ENCODE assay signal across 22 cellular contexts in genomic region chr4:159383569-159383934, GRCh38.
"Had no signal": no experiment of that assay in that cellular context is flagged by ENCODE, and none has a peak within 500 bp of the region (broad histone marks: within the 10 kb centered on the region; RNA-seq: fewer than 3 reads in every experiment).

No MANE protein-coding gene starts in this region.

- H3K4me1 Mint-ChIP-seq: activated CD4-positive, alpha-beta T cell treated with anti-CD3 and anti-CD28 coated beads for 36 hours; activated naive CD8-positive, alpha-beta T cell treated with anti-CD3 and anti-CD28 coated beads for 36 hours; nephron had no signal

- H3K9me3 ChIP-seq: colonic mucosa, tibial artery had no signal

- H3K9me3 Mint-ChIP-seq: T-helper 2 cell treated with Interferon-gamma antibody and Interleukin-4, amounts not matched to agents 5 μg/mL and 100 μg/mL, for 36 hours had no signal

- H3K36me3 Mint-ChIP-seq: activated naive CD8-positive, alpha-beta T cell treated with anti-CD3 and anti-CD28 coated beads for 36 hours had no signal

- H3K27ac Mint-ChIP-seq: activated CD4-positive, alpha-beta T cell treated with anti-CD3 and anti-CD28 coated beads for 36 hours; activated naive CD8-positive, alpha-beta T cell treated with anti-CD3 and anti-CD28 coated beads for 36 hours; nephron; T-helper 2 cell treated with Interferon-gamma antibody and Interleukin-4, amounts not matched to agents 5 μg/mL and 100 μg/mL, for 36 hours had no signal

- H3K27ac ChIP-seq: colonic mucosa, tibial artery had no signal

- H3K4me3 ChIP-seq: colonic mucosa, lung, tibial artery had no signal

- FAIRE-seq: frontal cortex, kidney, TTC549 had no signal

- H3K27me3 ChIP-seq: colonic mucosa, tibial artery had no signal

- DNase-seq: activated CD4-positive, alpha-beta T cell treated with anti-CD3 and anti-CD28 coated beads for 36 hours; activated CD4-positive, alpha-beta T cell treated with anti-CD3 and anti-CD28 coated beads, Interleukin-2, amount 50 U/mL, for 48 hours; activated naive CD8-positive, alpha-beta T cell treated with anti-CD3 and anti-CD28 coated beads for 36 hours; amniotic stem cell; caudate nucleus; colonic mucosa; erythroblast; kidney; midbrain; occipital lobe; retina; stimulated activated CD4-positive, alpha-beta T cell treated with anti-CD3 and anti-CD28 coated beads, Interleukin-12 subunit alpha, Interleukin-12 subunit beta, amount 100 ng/mL, for 4 hours; stimulated activated CD4-positive, alpha-beta T cell treated with anti-CD3 and anti-CD28 coated beads, Interleukin-2, amount 100 ng/mL, for 24 hours; stimulated activated naive CD8-positive, alpha-beta T cell treated with anti-CD3 and anti-CD28 coated beads, Interleukin-15, Interleukin-2, amounts not matched to agents 100 U/mL and 50 U/mL, for 24 hours; substantia nigra; tibial artery had no signal

- ATAC-seq: left lobe of liver; stimulated activated naive CD8-positive, alpha-beta T cell treated with anti-CD3 and anti-CD28 coated beads, Interleukin-15, Interleukin-2, amounts not matched to agents 100 U/mL and 50 U/mL, for 24 hours had no signal

- H3K4me1 ChIP-seq: colonic mucosa had no signal

- H3K4me3 Mint-ChIP-seq: activated CD4-positive, alpha-beta T cell treated with anti-CD3 and anti-CD28 coated beads for 36 hours; activated naive CD8-positive, alpha-beta T cell treated with anti-CD3 and anti-CD28 coated beads for 36 hours; nephron; T-helper 2 cell treated with Interferon-gamma antibody and Interleukin-4, amounts not matched to agents 5 μg/mL and 100 μg/mL, for 36 hours had no signal

- H3K36me3 ChIP-seq: colonic mucosa, tibial artery had no signal
